1 cellular context compared by ENCODE assay signal in the genomic region with DNA sequence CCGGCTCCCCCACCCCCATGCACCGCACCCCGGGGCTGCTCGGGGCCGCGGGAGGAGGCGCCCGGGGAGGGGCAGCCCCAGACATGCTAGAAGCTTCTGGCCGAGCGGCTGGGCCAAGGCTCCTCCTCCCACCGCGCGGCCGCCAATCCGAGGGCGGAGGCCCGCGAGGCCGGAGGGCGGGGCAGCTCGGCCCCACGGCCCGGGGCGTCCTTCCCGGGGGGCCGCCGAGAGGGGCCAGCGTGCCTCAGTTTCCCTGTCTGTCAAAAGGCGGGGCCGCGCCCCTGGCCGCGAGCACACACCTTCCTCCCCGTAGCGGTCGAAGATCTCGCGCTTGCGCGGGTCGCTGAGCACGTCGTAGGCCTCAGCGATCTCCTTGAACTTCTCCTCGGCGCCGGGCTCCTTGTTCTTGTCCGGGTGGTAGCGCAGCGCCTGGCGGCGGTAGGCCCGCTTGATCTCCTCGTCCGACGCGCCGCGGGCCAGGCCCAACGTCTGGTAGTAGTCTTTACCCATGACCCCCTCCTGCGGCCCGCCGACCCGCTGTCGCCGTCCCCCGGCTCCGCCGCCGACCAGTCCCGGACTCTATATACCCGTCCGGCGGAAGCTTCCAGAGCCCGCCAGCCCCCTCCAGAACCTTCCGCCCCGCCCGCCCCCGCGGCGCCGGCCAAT.
TF ChIP-seq lines count a peak whose summit lies in the region.

A gene (minus strand): TSS at position 558 of the 666 bp plus-strand sequence. CDS start 48 bp downstream, at position 510.

TF ChIP-seq in SK-N-SH treated with all-trans-retinoic acid at 6 μM for 48 hours, 23 proteins besides CTCF, POLR2A, EP300 and RAD21 (continued from another document):
- TF ChIP-seq, protein P1, sequence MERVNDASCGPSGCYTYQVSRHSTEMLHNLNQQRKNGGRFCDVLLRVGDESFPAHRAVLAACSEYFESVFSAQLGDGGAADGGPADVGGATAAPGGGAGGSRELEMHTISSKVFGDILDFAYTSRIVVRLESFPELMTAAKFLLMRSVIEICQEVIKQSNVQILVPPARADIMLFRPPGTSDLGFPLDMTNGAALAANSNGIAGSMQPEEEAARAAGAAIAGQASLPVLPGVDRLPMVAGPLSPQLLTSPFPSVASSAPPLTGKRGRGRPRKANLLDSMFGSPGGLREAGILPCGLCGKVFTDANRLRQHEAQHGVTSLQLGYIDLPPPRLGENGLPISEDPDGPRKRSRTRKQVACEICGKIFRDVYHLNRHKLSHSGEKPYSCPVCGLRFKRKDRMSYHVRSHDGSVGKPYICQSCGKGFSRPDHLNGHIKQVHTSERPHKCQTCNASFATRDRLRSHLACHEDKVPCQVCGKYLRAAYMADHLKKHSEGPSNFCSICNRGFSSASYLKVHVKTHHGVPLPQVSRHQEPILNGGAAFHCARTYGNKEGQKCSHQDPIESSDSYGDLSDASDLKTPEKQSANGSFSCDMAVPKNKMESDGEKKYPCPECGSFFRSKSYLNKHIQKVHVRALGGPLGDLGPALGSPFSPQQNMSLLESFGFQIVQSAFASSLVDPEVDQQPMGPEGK (CRISPR knock-in tag; IDR thresholded peaks at IDR 0.05; ENCODE audit: borderline replicate concordance) = 0 out of 2 replicates have a peak, but pooled peaks have one; percentile 62
- TF ChIP-seq, protein P2, sequence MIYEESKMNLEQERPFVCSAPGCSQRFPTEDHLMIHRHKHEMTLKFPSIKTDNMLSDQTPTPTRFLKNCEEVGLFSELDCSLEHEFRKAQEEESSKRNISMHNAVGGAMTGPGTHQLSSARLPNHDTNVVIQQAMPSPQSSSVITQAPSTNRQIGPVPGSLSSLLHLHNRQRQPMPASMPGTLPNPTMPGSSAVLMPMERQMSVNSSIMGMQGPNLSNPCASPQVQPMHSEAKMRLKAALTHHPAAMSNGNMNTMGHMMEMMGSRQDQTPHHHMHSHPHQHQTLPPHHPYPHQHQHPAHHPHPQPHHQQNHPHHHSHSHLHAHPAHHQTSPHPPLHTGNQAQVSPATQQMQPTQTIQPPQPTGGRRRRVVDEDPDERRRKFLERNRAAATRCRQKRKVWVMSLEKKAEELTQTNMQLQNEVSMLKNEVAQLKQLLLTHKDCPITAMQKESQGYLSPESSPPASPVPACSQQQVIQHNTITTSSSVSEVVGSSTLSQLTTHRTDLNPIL (CRISPR knock-in tag; IDR thresholded peaks at IDR 0.05; ENCODE audit: low read depth) = peak; percentile 27; the same call in 1 of the 2 replicates
- no peak for TF ChIP-seq OSR1 (CRISPR knock-in tag; IDR thresholded peaks at IDR 0.05)
- TF ChIP-seq BACH2 (CRISPR knock-in tag; IDR thresholded peaks at IDR 0.05; ENCODE audit: borderline replicate concordance) = no peak
- no peak for TF ChIP-seq TCF4 (CRISPR knock-in tag; IDR thresholded peaks at IDR 0.05; ENCODE audit: borderline replicate concordance)
- no peak for TF ChIP-seq ZNF565 (CRISPR knock-in tag; conservative IDR thresholded peaks at IDR 0.05; ENCODE audit: low read depth)
